In the genomic region with DNA sequence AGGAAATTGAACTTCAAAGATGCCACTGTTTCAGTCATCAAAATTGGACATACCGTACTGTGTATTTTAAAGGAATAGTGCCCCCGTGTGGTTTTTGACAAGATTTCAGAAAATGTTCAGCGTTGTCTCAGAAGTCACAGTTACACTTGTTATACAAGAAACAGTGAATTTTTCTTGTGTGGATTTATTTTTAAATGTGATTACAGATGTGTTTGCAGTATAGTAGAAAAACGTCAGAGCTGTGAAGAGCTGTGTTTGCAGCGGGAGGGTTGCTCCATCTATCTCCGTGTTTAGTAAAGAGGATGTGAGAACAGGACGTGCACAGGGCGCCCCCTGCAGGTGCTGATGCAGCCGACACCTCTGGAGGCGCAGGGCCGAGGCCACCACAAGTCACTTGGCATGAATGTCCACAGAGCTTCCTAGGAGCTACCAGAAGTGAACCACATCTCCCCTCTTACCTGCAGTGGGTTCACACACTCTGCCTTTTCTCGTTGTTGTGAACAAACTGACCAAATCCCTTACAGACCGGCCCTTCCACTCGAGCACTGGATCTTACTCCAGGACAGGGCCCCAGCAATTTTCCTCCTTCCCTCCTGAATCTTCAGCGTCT, we compare ENCODE assay signal across 8 cellular contexts.
DNase-seq lines count a peak whose midpoint lies in the region; ATAC-seq and TF ChIP-seq lines count a peak whose summit lies in the region.

No MANE protein-coding gene starts in this region.

- peaks cover 6 to 11% (median 11%) of the 10 kb centered on the region in 4 donors for H3K4me1 Mint-ChIP-seq in naive thymus-derived CD8-positive, alpha-beta T cell
- H3K4me1 Mint-ChIP-seq in stimulated activated memory B cell treated with anti-CD40 and anti-IgM and Interleukin-4, amounts not matched to agents 10 μg/mL and 1 μg/mL and 100 μg/mL, for 72 hours = peaks cover 13% of the 10 kb centered on the region

- H3K9me3 ChIP-seq in OCI-LY7 (ENCODE audit: low read length) = no peaks in the 10 kb centered on the region

- peak overlapping the region; percentile 65 for H3K4me2 ChIP-seq in OCI-LY7 (ENCODE audit: low read length)

- H4K20me1 ChIP-seq in OCI-LY7 (ENCODE audit: insufficient read depth, low read length) = no peaks in the 10 kb centered on the region

- H3K27ac ChIP-seq in OCI-LY7 (ENCODE audit: low read depth, low read length, poor library complexity, severe bottlenecking) = no peak overlapping the region

- POLR2A ChIA-PET in OCI-LY7 (lab: Charles Lee) = interaction anchor here (0.6 to 1.4 kb wide), 4 partner anchors 20 to 518 kb away, joined by 3 read pairs; no protein-coding TSS in a partner anchor
- POLR2A ChIA-PET in naive thymus-derived CD8-positive, alpha-beta T cell (lab: Charles Lee) = no interaction called here

- peaks cover 4 to 10% (median 5%) of the 10 kb centered on the region in 5 donors for H3K27me3 Mint-ChIP-seq in naive thymus-derived CD8-positive, alpha-beta T cell
- peaks cover 34% of the 10 kb centered on the region for H3K27me3 Mint-ChIP-seq in stimulated activated memory B cell treated with anti-CD40 and anti-IgM and Interleukin-4, amounts not matched to agents 10 μg/mL and 1 μg/mL and 100 μg/mL, for 72 hours

- H3K4me1 ChIP-seq in OCI-LY7 (ENCODE audit: insufficient read depth, low read length, poor library complexity, severe bottlenecking) = no peaks in the 10 kb centered on the region

- no peaks in the 10 kb centered on the region for H3K36me3 Mint-ChIP-seq in naive thymus-derived CD8-positive, alpha-beta T cell
- no peaks in the 10 kb centered on the region for H3K36me3 Mint-ChIP-seq in stimulated activated memory B cell treated with anti-CD40 and anti-IgM and Interleukin-4, amounts not matched to agents 10 μg/mL and 1 μg/mL and 100 μg/mL, for 72 hours

- ATAC-seq in GM21576 (IDR thresholded peaks at IDR 0.05; ENCODE audit: unreplicated experiment) = peak; percentile 90
- peak; percentile 87 for ATAC-seq in esophagus mucosa
- ATAC-seq in naive thymus-derived CD8-positive, alpha-beta T cell = peak; percentile 92 to 97
- peak; percentile 91 for ATAC-seq in stimulated activated memory B cell treated with anti-CD40 and anti-IgM and Interleukin-4, amounts not matched to agents 10 μg/mL and 1 μg/mL and 100 μg/mL, for 72 hours

- H3K4me3 Mint-ChIP-seq in naive thymus-derived CD8-positive, alpha-beta T cell = peak overlapping the region; percentile 73 to 90 (median 85)
- peak overlapping the region; percentile 76 for H3K4me3 Mint-ChIP-seq in stimulated activated memory B cell treated with anti-CD40 and anti-IgM and Interleukin-4, amounts not matched to agents 10 μg/mL and 1 μg/mL and 100 μg/mL, for 72 hours

- peak overlapping the region; percentile 51 for H3K4me3 ChIP-seq in OCI-LY7 (ENCODE audit: low read depth, low read length, poor library complexity, severe bottlenecking)

- DNase-seq in DMS53 (lab: John Stamatoyannopoulos, UW) (peak; percentile 67), HuH-7.5 (ENCODE audit: low spot score) (peak; percentile 43), OCI-LY7 (ENCODE audit: low spot score) (peak; percentile 77), activated T-cell treated with anti-CD3 and anti-CD28 coated beads for 48 hours (ENCODE audit: low read depth) (peak; percentile 74)
- DNase-seq in naive thymus-derived CD8-positive, alpha-beta T cell = peak; percentile 50 to 82 (median 76)

- CTCF ChIA-PET in OCI-LY7 (lab: Charles Lee; ENCODE audit: unreplicated experiment) = interaction anchor here (0.7 to 1.6 kb wide), 6 partner anchors 16 to 413 kb away, joined by 3 to 5 read pairs (median 4); no protein-coding TSS in a partner anchor

- no peaks in the 10 kb centered on the region for H3K9me2 ChIP-seq in OCI-LY7 (ENCODE audit: insufficient read depth, low read length)

- TF ChIP-seq CTCF in OCI-LY7 (conservative IDR thresholded peaks at IDR 0.05; ENCODE audit: low read length) = peak; percentile 100

- BruUV-seq in OCI-LY7 (replicated peaks; lab: Mats Ljungman, UMichigan) = no TSS peak

- H2AFZ ChIP-seq in OCI-LY7 (ENCODE audit: low read length) = peak overlapping the region; percentile 76

- H3K27ac Mint-ChIP-seq in naive thymus-derived CD8-positive, alpha-beta T cell = peak overlapping the region in 7 of 10 donors; percentile 1 to 61 (median 22)
- peak overlapping the region; percentile 3 for H3K27ac Mint-ChIP-seq in stimulated activated memory B cell treated with anti-CD40 and anti-IgM and Interleukin-4, amounts not matched to agents 10 μg/mL and 1 μg/mL and 100 μg/mL, for 72 hours

- H3K36me3 ChIP-seq in OCI-LY7 (ENCODE audit: insufficient read depth, low read length) = no peaks in the 10 kb centered on the region

- intact Hi-C loops in OCI-LY7 (cut with micrococcal nuclease; ENCODE audit: unreplicated experiment) = loop anchor here (2.0 kb wide), 1 partner anchor 27 kb away; no protein-coding TSS in a partner anchor

- H3K9me3 Mint-ChIP-seq in naive thymus-derived CD8-positive, alpha-beta T cell = no peaks in the 10 kb centered on the region
- peaks cover 2% of the 10 kb centered on the region for H3K9me3 Mint-ChIP-seq in stimulated activated memory B cell treated with anti-CD40 and anti-IgM and Interleukin-4, amounts not matched to agents 10 μg/mL and 1 μg/mL and 100 μg/mL, for 72 hours

- H3K79me2 ChIP-seq in OCI-LY7 (ENCODE audit: insufficient read depth, low read depth, low read length) = no peaks in the 10 kb centered on the region
